Comparison of ENCODE assay signal across 3 cellular contexts in the genomic region with DNA sequence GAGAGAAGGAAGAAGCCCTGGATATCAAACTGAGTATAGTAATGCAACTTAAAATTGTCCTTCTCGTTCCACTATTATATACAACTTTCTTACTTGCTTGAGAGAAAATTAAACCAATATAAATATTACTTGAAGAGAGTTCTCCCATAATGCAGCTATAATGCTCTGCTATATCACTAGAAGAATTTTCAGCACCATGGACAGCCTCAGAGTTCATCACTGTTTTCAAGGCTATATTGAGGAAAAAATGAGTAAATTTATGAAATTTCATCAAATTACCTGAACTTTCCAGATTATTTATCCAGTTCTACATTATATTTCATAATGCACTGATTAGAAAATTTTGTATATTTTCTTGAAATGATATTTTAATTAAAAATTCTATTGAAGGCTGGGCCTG.
TF ChIP-seq lines count a peak whose summit lies in the region.

No MANE protein-coding gene starts in this region.

TF ChIP-seq in HCT116, 20 proteins besides CTCF, POLR2A, EP300 and RAD21:
- TF ChIP-seq YY1 (IDR thresholded peaks at IDR 0.05; ENCODE audit: extremely low read depth, insufficient replicate concordance, low read depth, low read length) = no peak
- TF ChIP-seq JUND (IDR thresholded peaks at IDR 0.05) = no peak
- TF ChIP-seq, protein P1, sequence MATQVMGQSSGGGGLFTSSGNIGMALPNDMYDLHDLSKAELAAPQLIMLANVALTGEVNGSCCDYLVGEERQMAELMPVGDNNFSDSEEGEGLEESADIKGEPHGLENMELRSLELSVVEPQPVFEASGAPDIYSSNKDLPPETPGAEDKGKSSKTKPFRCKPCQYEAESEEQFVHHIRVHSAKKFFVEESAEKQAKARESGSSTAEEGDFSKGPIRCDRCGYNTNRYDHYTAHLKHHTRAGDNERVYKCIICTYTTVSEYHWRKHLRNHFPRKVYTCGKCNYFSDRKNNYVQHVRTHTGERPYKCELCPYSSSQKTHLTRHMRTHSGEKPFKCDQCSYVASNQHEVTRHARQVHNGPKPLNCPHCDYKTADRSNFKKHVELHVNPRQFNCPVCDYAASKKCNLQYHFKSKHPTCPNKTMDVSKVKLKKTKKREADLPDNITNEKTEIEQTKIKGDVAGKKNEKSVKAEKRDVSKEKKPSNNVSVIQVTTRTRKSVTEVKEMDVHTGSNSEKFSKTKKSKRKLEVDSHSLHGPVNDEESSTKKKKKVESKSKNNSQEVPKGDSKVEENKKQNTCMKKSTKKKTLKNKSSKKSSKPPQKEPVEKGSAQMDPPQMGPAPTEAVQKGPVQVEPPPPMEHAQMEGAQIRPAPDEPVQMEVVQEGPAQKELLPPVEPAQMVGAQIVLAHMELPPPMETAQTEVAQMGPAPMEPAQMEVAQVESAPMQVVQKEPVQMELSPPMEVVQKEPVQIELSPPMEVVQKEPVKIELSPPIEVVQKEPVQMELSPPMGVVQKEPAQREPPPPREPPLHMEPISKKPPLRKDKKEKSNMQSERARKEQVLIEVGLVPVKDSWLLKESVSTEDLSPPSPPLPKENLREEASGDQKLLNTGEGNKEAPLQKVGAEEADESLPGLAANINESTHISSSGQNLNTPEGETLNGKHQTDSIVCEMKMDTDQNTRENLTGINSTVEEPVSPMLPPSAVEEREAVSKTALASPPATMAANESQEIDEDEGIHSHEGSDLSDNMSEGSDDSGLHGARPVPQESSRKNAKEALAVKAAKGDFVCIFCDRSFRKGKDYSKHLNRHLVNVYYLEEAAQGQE (IDR thresholded peaks at IDR 0.05; ENCODE audit: low read depth) = peak; percentile 39
- no peak for TF ChIP-seq EGR1 (IDR thresholded peaks at IDR 0.05; ENCODE audit: low read depth)
- no peak for TF ChIP-seq CEBPB (IDR thresholded peaks at IDR 0.05; ENCODE audit: low read depth)
- TF ChIP-seq, protein P2, sequence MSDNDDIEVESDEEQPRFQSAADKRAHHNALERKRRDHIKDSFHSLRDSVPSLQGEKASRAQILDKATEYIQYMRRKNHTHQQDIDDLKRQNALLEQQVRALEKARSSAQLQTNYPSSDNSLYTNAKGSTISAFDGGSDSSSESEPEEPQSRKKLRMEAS (IDR thresholded peaks at IDR 0.05) = no peak
- TF ChIP-seq SIN3A (IDR thresholded peaks at IDR 0.05; ENCODE audit: low read depth) = no peak

TF ChIP-seq in GM12878, 131 proteins besides CTCF, POLR2A, EP300 and RAD21:
- TF ChIP-seq, protein P1 (IDR thresholded peaks at IDR 0.05; ENCODE audit: low read depth, low read length) = peak; percentile 73
- no peak for TF ChIP-seq CREM (IDR thresholded peaks at IDR 0.05; ENCODE audit: low read depth)
- no peak for TF ChIP-seq TCF7 (IDR thresholded peaks at IDR 0.05; ENCODE audit: borderline replicate concordance)

TF ChIP-seq in liver, 16 proteins besides CTCF, POLR2A, EP300 and RAD21:
- TF ChIP-seq, protein P3, sequence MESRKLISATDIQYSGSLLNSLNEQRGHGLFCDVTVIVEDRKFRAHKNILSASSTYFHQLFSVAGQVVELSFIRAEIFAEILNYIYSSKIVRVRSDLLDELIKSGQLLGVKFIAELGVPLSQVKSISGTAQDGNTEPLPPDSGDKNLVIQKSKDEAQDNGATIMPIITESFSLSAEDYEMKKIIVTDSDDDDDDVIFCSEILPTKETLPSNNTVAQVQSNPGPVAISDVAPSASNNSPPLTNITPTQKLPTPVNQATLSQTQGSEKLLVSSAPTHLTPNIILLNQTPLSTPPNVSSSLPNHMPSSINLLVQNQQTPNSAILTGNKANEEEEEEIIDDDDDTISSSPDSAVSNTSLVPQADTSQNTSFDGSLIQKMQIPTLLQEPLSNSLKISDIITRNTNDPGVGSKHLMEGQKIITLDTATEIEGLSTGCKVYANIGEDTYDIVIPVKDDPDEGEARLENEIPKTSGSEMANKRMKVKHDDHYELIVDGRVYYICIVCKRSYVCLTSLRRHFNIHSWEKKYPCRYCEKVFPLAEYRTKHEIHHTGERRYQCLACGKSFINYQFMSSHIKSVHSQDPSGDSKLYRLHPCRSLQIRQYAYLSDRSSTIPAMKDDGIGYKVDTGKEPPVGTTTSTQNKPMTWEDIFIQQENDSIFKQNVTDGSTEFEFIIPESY (IDR thresholded peaks at IDR 0.05) = no peak
- TF ChIP-seq RXRA (IDR thresholded peaks at IDR 0.05) = no peak
- TF ChIP-seq EGR1 (IDR thresholded peaks at IDR 0.05; ENCODE audit: low read depth in 2 of 2) = no peak
- TF ChIP-seq HNF4G (IDR thresholded peaks at IDR 0.05) = no peak
- no peak for TF ChIP-seq YY1 (IDR thresholded peaks at IDR 0.05)
- TF ChIP-seq, protein P1 (IDR thresholded peaks at IDR 0.05) = peak; percentile 99
